In genomic region chr10:124909563-124909962, GRCh38 we compare ENCODE assay signal across 24 cellular contexts.
"Had no signal": no experiment of that assay in that cellular context is flagged by ENCODE, and none has a peak within 500 bp of the region (broad histone marks: within the 10 kb centered on the region; RNA-seq: fewer than 3 reads in every experiment).

No MANE protein-coding gene starts in this region.

- DNase-seq: activated CD4-positive, alpha-beta memory T cell treated with anti-CD3 and anti-CD28 coated beads for 36 hours; activated CD4-positive, alpha-beta T cell treated with anti-CD3 and anti-CD28 coated beads, Interleukin-2, amount 10 ng/mL, durations not matched to agents 7 days and 5 days; activated CD4-positive, CD25-positive, alpha-beta regulatory T cell; activated naive CD4-positive, alpha-beta T cell; activated T-cell treated with anti-CD3 and anti-CD28 coated beads, Interleukin-2, amount 50 U/mL, for 72 hours; amygdala; Kasumi-1; NCI-H1092 treated with DMSO at 0.1 percent for 48 hours; NCI-H1417 treated with DMSO at 0.1 percent for 48 hours; NCI-H1694; NCI-H2029; NCI-H510A treated with DMSO at 0.1 percent for 48 hours; NCI-H69; NK-92 treated with Interleukin-12 subunit alpha and Interleukin-12 subunit beta, amount 100 ng/mL, for 24 hours; RPMI8226; SK-N-SH; T-helper 1 cell had no signal

- H3K9me3 Mint-ChIP-seq: activated CD4-positive, alpha-beta memory T cell treated with anti-CD3 and anti-CD28 coated beads for 36 hours; activated CD4-positive, alpha-beta T cell treated with anti-CD3 and anti-CD28 coated beads, Interleukin-2, amount 10 ng/mL, durations not matched to agents 7 days and 5 days; activated naive CD4-positive, alpha-beta T cell treated with anti-CD3 and anti-CD28 coated beads, Interleukin-2, amount 50 U/mL, for 24 hours; activated T-cell treated with anti-CD3 and anti-CD28 coated beads, Interleukin-2, amount 50 U/mL, for 72 hours; brain; central memory CD8-positive, alpha-beta T cell had no signal

- H3K27ac Mint-ChIP-seq: activated CD4-positive, alpha-beta memory T cell treated with anti-CD3 and anti-CD28 coated beads for 36 hours; activated CD4-positive, alpha-beta T cell treated with anti-CD3 and anti-CD28 coated beads, Interleukin-2, amount 10 ng/mL, durations not matched to agents 7 days and 5 days; activated naive CD4-positive, alpha-beta T cell treated with anti-CD3 and anti-CD28 coated beads, Interleukin-2, amount 50 U/mL, for 24 hours; activated T-cell treated with anti-CD3 and anti-CD28 coated beads, Interleukin-2, amount 50 U/mL, for 72 hours; brain had no signal

- FAIRE-seq: astrocyte had no signal

- H3K27ac ChIP-seq: VCaP had no signal

- H3K36me3 Mint-ChIP-seq: activated CD4-positive, alpha-beta memory T cell treated with anti-CD3 and anti-CD28 coated beads for 36 hours; activated naive CD4-positive, alpha-beta T cell treated with anti-CD3 and anti-CD28 coated beads, Interleukin-2, amount 50 U/mL, for 24 hours; brain had no signal

- ATAC-seq: activated T-cell treated with anti-CD3 and anti-CD28 coated beads, Interleukin-2, amount 50 U/mL, for 72 hours; Panc1; Right ventricle myocardium inferior had no signal

- H3K4me3 Mint-ChIP-seq: activated CD4-positive, alpha-beta memory T cell treated with anti-CD3 and anti-CD28 coated beads for 36 hours; activated CD4-positive, alpha-beta T cell treated with anti-CD3 and anti-CD28 coated beads, Interleukin-2, amount 10 ng/mL, durations not matched to agents 7 days and 5 days; activated naive CD4-positive, alpha-beta T cell treated with anti-CD3 and anti-CD28 coated beads, Interleukin-2, amount 50 U/mL, for 24 hours; activated T-cell treated with anti-CD3 and anti-CD28 coated beads, Interleukin-2, amount 50 U/mL, for 72 hours; central memory CD8-positive, alpha-beta T cell had no signal

- H3K9me3 ChIP-seq: SK-N-SH had no signal

- H3K4me1 Mint-ChIP-seq: central memory CD8-positive, alpha-beta T cell had no signal

- H3K4me2 ChIP-seq: SK-N-SH had no signal

- H3K9ac ChIP-seq: SK-N-SH had no signal
